ENCODE assay signal across 12 cellular contexts in genomic region chr3:66489577-66489976, GRCh38.
DNase-seq lines count a peak whose midpoint lies in the region; ATAC-seq and TF ChIP-seq lines count a peak whose summit lies in the region.
"Had no signal": no experiment of that assay in that cellular context is flagged by ENCODE, and none has a peak within 500 bp of the region (broad histone marks: within the 10 kb centered on the region; RNA-seq: fewer than 3 reads in every experiment).

No MANE protein-coding gene starts in this region.

- DNase-seq in MM.1S (no peak), NCI-H226 (no peak), NCI-H2081 (lab: John Stamatoyannopoulos, UW) (no peak)
- no peak for DNase-seq in central memory CD8-positive, alpha-beta T cell (ENCODE audit: low spot score in 2 of 2)
- no peak for DNase-seq in stimulated activated effector memory CD8-positive, alpha-beta T cell treated with anti-CD3 and anti-CD28 coated beads, Interleukin-12 subunit alpha, Interleukin-12 subunit beta, amount 100 ng/mL, for 72 hours (ENCODE audit: low spot score in 2 of 2)
- DNase-seq in activated CD8-positive, alpha-beta memory T cell treated with anti-CD3 and anti-CD28 coated beads, Interleukin-2, amount 50 U/mL, for 48 hours: no peak
- DNase-seq: caudate nucleus, kidney, NCI-H748 treated with DMSO at 0.1 percent for 48 hours, occipital lobe, trophoblast cell had no signal

- H3K36me3 Mint-ChIP-seq in central memory CD8-positive, alpha-beta T cell (ENCODE audit: insufficient read depth): peaks cover 5% of the 10 kb centered on the region
- no peaks in the 10 kb centered on the region for H3K36me3 Mint-ChIP-seq in stimulated activated effector memory CD8-positive, alpha-beta T cell treated with anti-CD3 and anti-CD28 coated beads, Interleukin-12 subunit alpha, Interleukin-12 subunit beta, amount 100 ng/mL, for 72 hours

- H3K4me1 ChIP-seq in DOHH2 (ENCODE audit: control insufficient read depth, low read length): peaks cover 100% of the 10 kb centered on the region
- H3K4me1 ChIP-seq in MM.1S (ENCODE audit: low read length): peaks cover 65% of the 10 kb centered on the region

- H3K4me3 ChIP-seq in DOHH2 (ENCODE audit: low read length) (peak overlapping the region; percentile 80), MM.1S (ENCODE audit: low read length) (peak overlapping the region; percentile 46; the same call in 1 of the 2 replicates)

- peak overlapping the region; percentile 41 for H3K27ac Mint-ChIP-seq in central memory CD8-positive, alpha-beta T cell (ENCODE audit: low read depth)
- peak overlapping the region; percentile 84 for H3K27ac Mint-ChIP-seq in stimulated activated effector memory CD8-positive, alpha-beta T cell treated with anti-CD3 and anti-CD28 coated beads, Interleukin-12 subunit alpha, Interleukin-12 subunit beta, amount 100 ng/mL, for 72 hours

- H3K79me2 ChIP-seq in DOHH2 (ENCODE audit: control insufficient read depth, low read length) (peaks cover 100% of the 10 kb centered on the region), MM.1S (ENCODE audit: low read length) (peaks cover 95% of the 10 kb centered on the region)

- H3K9me3 ChIP-seq in DOHH2 (ENCODE audit: control insufficient read depth, insufficient read depth, low read length): no peaks in the 10 kb centered on the region
- H3K9me3 ChIP-seq in MM.1S (replicated peaks; ENCODE audit: insufficient read depth, low read length): no peaks in the 10 kb centered on the region

- TF ChIP-seq CTCF in DOHH2 (IDR thresholded peaks at IDR 0.05; ENCODE audit: low read depth, low read length, poor library complexity, severe bottlenecking): no peak
- TF ChIP-seq CTCF in MM.1S (IDR thresholded peaks at IDR 0.05; ENCODE audit: low read length): no peak

- H3K27ac ChIP-seq in DOHH2 (ENCODE audit: low read depth, low read length) (peak overlapping the region; percentile 97), MM.1S (ENCODE audit: low read length) (peak overlapping the region; percentile 79)

- no peaks in the 10 kb centered on the region for H3K9me3 Mint-ChIP-seq in central memory CD8-positive, alpha-beta T cell
- H3K9me3 Mint-ChIP-seq in stimulated activated effector memory CD8-positive, alpha-beta T cell treated with anti-CD3 and anti-CD28 coated beads, Interleukin-12 subunit alpha, Interleukin-12 subunit beta, amount 100 ng/mL, for 72 hours: no peaks in the 10 kb centered on the region

- H3K9ac ChIP-seq in MM.1S (ENCODE audit: low read length): peak overlapping the region; percentile 17; the same call in 1 of the 2 replicates

- H3K27me3 ChIP-seq in DOHH2 (ENCODE audit: control insufficient read depth, low read length) (no peaks in the 10 kb centered on the region), MM.1S (replicated peaks; ENCODE audit: insufficient read depth, low read length) (no peaks in the 10 kb centered on the region)

- H3K36me3 ChIP-seq in DOHH2 (ENCODE audit: control insufficient read depth, low read length) (peaks cover 53% of the 10 kb centered on the region), MM.1S (replicated peaks; ENCODE audit: insufficient read depth, low read length) (no peaks in the 10 kb centered on the region)

- H3K4me2 ChIP-seq in DOHH2 (ENCODE audit: low read length) (peak overlapping the region; percentile 91), MM.1S (ENCODE audit: low read depth, low read length) (peak overlapping the region; percentile 67)

- no peak for ATAC-seq in central memory CD8-positive, alpha-beta T cell (replicated peaks; ENCODE audit: extremely low read depth, poor library complexity, severe bottlenecking)
- peak; percentile 75 for ATAC-seq in stimulated activated effector memory CD8-positive, alpha-beta T cell treated with anti-CD3 and anti-CD28 coated beads, Interleukin-12 subunit alpha, Interleukin-12 subunit beta, amount 100 ng/mL, for 72 hours

- H3K9me2 ChIP-seq in DOHH2 (replicated peaks; ENCODE audit: control insufficient read depth, low read length) (no peaks in the 10 kb centered on the region), MM.1S (replicated peaks; ENCODE audit: insufficient read depth, low read length) (no peaks in the 10 kb centered on the region)

- H3F3A ChIP-seq in DOHH2 (ENCODE audit: control insufficient read depth, insufficient read depth): peaks cover 26% of the 10 kb centered on the region
- H3F3A ChIP-seq in MM.1S (ENCODE audit: insufficient read depth, low read length): peaks cover 42% of the 10 kb centered on the region

- no peak overlapping the region for H2AFZ ChIP-seq in MM.1S (ENCODE audit: low read length)

- no peaks in the 10 kb centered on the region for H3K27me3 Mint-ChIP-seq in central memory CD8-positive, alpha-beta T cell

- H4K20me1 ChIP-seq in DOHH2 (ENCODE audit: control insufficient read depth, insufficient read depth, low read depth, low read length) (peaks cover 24% of the 10 kb centered on the region), MM.1S (ENCODE audit: insufficient read depth, low read length) (no peaks in the 10 kb centered on the region)

- H3K4me3 Mint-ChIP-seq in central memory CD8-positive, alpha-beta T cell: no peak overlapping the region
- H3K4me3 Mint-ChIP-seq in stimulated activated effector memory CD8-positive, alpha-beta T cell treated with anti-CD3 and anti-CD28 coated beads, Interleukin-12 subunit alpha, Interleukin-12 subunit beta, amount 100 ng/mL, for 72 hours: peak overlapping the region; percentile 57

- H3K4me1 Mint-ChIP-seq in central memory CD8-positive, alpha-beta T cell: peaks cover 64% of the 10 kb centered on the region
- H3K4me1 Mint-ChIP-seq in stimulated activated effector memory CD8-positive, alpha-beta T cell treated with anti-CD3 and anti-CD28 coated beads, Interleukin-12 subunit alpha, Interleukin-12 subunit beta, amount 100 ng/mL, for 72 hours: peaks cover 81% of the 10 kb centered on the region
